In genomic region chr10:35406003-35406630, GRCh38 we compare ENCODE assay signal across 1 cellular context.
TF ChIP-seq lines count a peak whose summit lies in the region.

No MANE protein-coding gene starts in this region.

TF ChIP-seq in HEK293, 187 proteins besides CTCF, POLR2A, EP300 and RAD21 (continued from another document):
- TF ChIP-seq REST (tag by site-specific recombination; IDR thresholded peaks at IDR 0.05) (peak; percentile 82), ZNF529 (tag by site-specific recombination; IDR thresholded peaks at IDR 0.05; ENCODE audit: insufficient replicate concordance) (peak; percentile 79), AEBP2 (tag by site-specific recombination; IDR thresholded peaks at IDR 0.05; ENCODE audit: borderline replicate concordance) (peak; percentile 81; the same call in 1 of the 2 replicates), ZNF266 (tag by site-specific recombination; IDR thresholded peaks at IDR 0.05; ENCODE audit: low read depth) (peak; percentile 66; the same call in 1 of the 2 replicates), ZNF654 (tag by site-specific recombination; IDR thresholded peaks at IDR 0.05; ENCODE audit: low read depth) (peak; percentile 55), SP3 (tag by site-specific recombination; IDR thresholded peaks at IDR 0.05) (peak; percentile 35; the same call in 1 of the 2 replicates), ZNF629 (tag by site-specific recombination; IDR thresholded peaks at IDR 0.05) (peak; percentile 76), GFI1B (tag by site-specific recombination; IDR thresholded peaks at IDR 0.05) (peak; percentile 12; the same call in 1 of the 2 replicates), ZNF555 (tag by site-specific recombination; conservative IDR thresholded peaks at IDR 0.05) (peak; percentile 89), ZFP3 (tag by site-specific recombination; IDR thresholded peaks at IDR 0.05; ENCODE audit: low read depth) (peak; percentile 56; the same call in 1 of the 2 replicates), ZNF426 (tag by site-specific recombination; IDR thresholded peaks at IDR 0.05) (peak; percentile 95), ZXDB (tag by site-specific recombination; IDR thresholded peaks at IDR 0.05) (peak; percentile 87), ZNF202 (tag by site-specific recombination; IDR thresholded peaks at IDR 0.05; ENCODE audit: borderline replicate concordance) (0 out of 2 replicates have a peak, but pooled peaks have one; percentile 73), ZNF394 (tag by site-specific recombination; IDR thresholded peaks at IDR 0.05; ENCODE audit: borderline replicate concordance) (peak; percentile 97), ZNF623 (tag by site-specific recombination; IDR thresholded peaks at IDR 0.05) (peak; percentile 83), ZNF366 (tag by site-specific recombination; conservative IDR thresholded peaks at IDR 0.05) (0 out of 2 replicates have a peak, but pooled peaks have one; percentile 21), ZNF501 (tag by site-specific recombination; IDR thresholded peaks at IDR 0.05) (0 out of 2 replicates have a peak, but pooled peaks have one; percentile 31), ZNF223 (tag by site-specific recombination; IDR thresholded peaks at IDR 0.05) (0 out of 2 replicates have a peak, but pooled peaks have one; percentile 34), ZBTB11 (tag by site-specific recombination; conservative IDR thresholded peaks at IDR 0.05; ENCODE audit: low read depth) (peak; percentile 86), ZNF433 (tag by site-specific recombination; IDR thresholded peaks at IDR 0.05; ENCODE audit: low read depth) (peak; percentile 38; the same call in 1 of the 2 replicates), ZNF518A (tag by site-specific recombination; conservative IDR thresholded peaks at IDR 0.05; ENCODE audit: low read depth) (peak; percentile 97), GLI2 (tag by site-specific recombination; IDR thresholded peaks at IDR 0.05; ENCODE audit: borderline replicate concordance, low read depth) (peak; percentile 66; the same call in 1 of the 2 replicates), MZF1 (tag by site-specific recombination; IDR thresholded peaks at IDR 0.05; ENCODE audit: borderline replicate concordance) (peak; percentile 62; the same call in 1 of the 2 replicates), OVOL3 (tag by site-specific recombination; IDR thresholded peaks at IDR 0.05) (peak; percentile 53; the same call in 1 of the 2 replicates)
